Comparison of ENCODE assay signal across 10 cellular contexts in the genomic region with DNA sequence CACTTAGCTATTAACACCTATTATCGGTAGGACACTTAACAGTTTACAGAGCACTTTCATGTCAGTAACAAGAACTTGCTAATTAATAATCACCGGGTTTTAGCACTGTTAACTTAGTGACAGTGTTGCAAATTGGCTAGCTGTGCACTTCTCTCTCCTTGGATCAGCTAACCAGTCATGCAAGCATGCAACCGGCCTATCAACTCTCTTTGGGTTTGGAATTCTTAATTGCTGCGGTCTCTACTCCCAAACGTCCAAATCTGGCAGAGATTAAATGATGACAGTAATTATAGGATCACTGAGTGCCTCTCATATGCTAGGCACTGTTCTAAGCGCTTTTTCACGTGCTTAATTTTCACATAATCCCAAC. TPM values are rescaled to one million over a fixed set of nuclear protein-coding genes. Genes with fewer than 3 reads are reported as not detected.
DNase-seq lines count a peak whose midpoint lies in the region; ATAC-seq, FAIRE-seq and TF ChIP-seq lines count a peak whose summit lies in the region.
"Had no signal": no experiment of that assay in that cellular context is flagged by ENCODE, and none has a peak within 500 bp of the region (broad histone marks: within the 10 kb centered on the region; RNA-seq: fewer than 3 reads in every experiment).

No MANE protein-coding gene starts in this region.

- peak overlapping the region; percentile 87 for H3K4me2 ChIP-seq in fibroblast of lung (ENCODE audit: extremely low read depth, insufficient read depth, low read length)

- H3K27me3 ChIP-seq in SJSA1 (replicated peaks) (no peaks in the 10 kb centered on the region; the same call in 1 of the 2 replicates), fibroblast of lung (ENCODE audit: control insufficient read depth, insufficient read depth, low read length) (no peaks in the 10 kb centered on the region), skeletal muscle tissue (ENCODE audit: control insufficient read depth in 3 of 3, insufficient read depth in 3 of 3, low read length in 3 of 3) (no peaks in the 10 kb centered on the region), pancreas (no peaks in the 10 kb centered on the region)

- H3K27ac ChIP-seq in SJSA1 (no peak overlapping the region), fibroblast of lung (ENCODE audit: insufficient read depth, low read length) (peak overlapping the region; percentile 4), skeletal muscle tissue (ENCODE audit: low read depth, low read length) (peak overlapping the region; percentile 64), pancreas (peak overlapping the region in 2 of 4 donors; percentile 77 to 79)

- peaks cover 12% of the 10 kb centered on the region for H3K36me3 ChIP-seq in SJSA1
- H3K36me3 ChIP-seq in fibroblast of lung (ENCODE audit: control insufficient read depth, insufficient read depth, low read length): no peaks in the 10 kb centered on the region
- H3K36me3 ChIP-seq in skeletal muscle tissue (ENCODE audit: control insufficient read depth in 3 of 3, insufficient read depth in 3 of 3, low read length in 3 of 3): no peaks in the 10 kb centered on the region
- H3K36me3 ChIP-seq in pancreas: no peaks in the 10 kb centered on the region

- intact Hi-C loops in pancreas (cut with DNase I): no loop called here

- H3K79me2 ChIP-seq in fibroblast of lung (ENCODE audit: control insufficient read depth, insufficient read depth, low read length): peaks cover 51% of the 10 kb centered on the region

- TF ChIP-seq CTCF in fibroblast of lung (conservative IDR thresholded peaks at IDR 0.05 in 1 of 2, IDR thresholded peaks at IDR 0.05 in 1 of 2; ENCODE audit: low read depth in 1 of 2, low read length in 2 of 2) (no peak), pancreas (IDR thresholded peaks at IDR 0.05) (no peak)

- H3K9ac ChIP-seq in fibroblast of lung (ENCODE audit: insufficient read depth, low read length): no peak overlapping the region
- H3K9ac ChIP-seq in skeletal muscle tissue (ENCODE audit: low read depth in 1 of 3, low read length in 3 of 3): peak overlapping the region in 2 of 3 donors; percentile 81 to 89

- 11 to 12% methylated on average over 7 of the region's 7 CpGs for WGBS in pancreas, 2 donors

- no peak for ATAC-seq in pancreas

- H2AFZ ChIP-seq in fibroblast of lung (ENCODE audit: low read length): no peak overlapping the region

- DNase-seq in NCI-H1105 treated with DMSO at 0.1 percent for 48 hours (lab: John Stamatoyannopoulos, UW) (peak; percentile 29), NCI-H1105 (lab: John Stamatoyannopoulos, UW) (no peak), SJSA1 (ENCODE audit: low read depth in 1 of 2, low spot score in 2 of 2) (no peak), fibroblast of lung (ENCODE audit: low read depth in 2 of 2) (peak in 1 of 2 donors; percentile 24), pancreas (no peak), NCI-H446 treated with DMSO at 0.1 percent for 48 hours (lab: John Stamatoyannopoulos, UW) (no peak), anterior cingulate cortex (lab: John Stamatoyannopoulos, UW) (no peak)

- peaks cover 23% of the 10 kb centered on the region for H3K4me1 ChIP-seq in SJSA1 (replicated peaks)
- peaks cover 11% of the 10 kb centered on the region for H3K4me1 ChIP-seq in fibroblast of lung (ENCODE audit: control insufficient read depth, extremely low read depth, insufficient read depth, low read length)
- peaks cover 46 to 56% (median 55%) of the 10 kb centered on the region in 3 donors for H3K4me1 ChIP-seq in skeletal muscle tissue (ENCODE audit: control insufficient read depth in 3 of 3, insufficient read depth in 3 of 3, low read length in 3 of 3)
- H3K4me1 ChIP-seq in pancreas: peaks cover 0 to 13% (median 6%) of the 10 kb centered on the region in 3 donors

- no peaks in the 10 kb centered on the region for H4K20me1 ChIP-seq in fibroblast of lung (ENCODE audit: control insufficient read depth, extremely low read depth, insufficient read depth, low read length)

- FAIRE-seq in pancreas (lab: Jason Lieb, UNC): no peak
- FAIRE-seq: A204.1, endometrium had no signal

- H3K9me3 ChIP-seq in SJSA1 (replicated peaks) (peaks cover 7% of the 10 kb centered on the region; the same call in 1 of the 2 replicates), fibroblast of lung (ENCODE audit: control insufficient read depth, insufficient read depth, low read depth, low read length) (no peaks in the 10 kb centered on the region), skeletal muscle tissue (ENCODE audit: control insufficient read depth in 3 of 3, low read length in 3 of 3) (no peaks in the 10 kb centered on the region), pancreas (no peaks in the 10 kb centered on the region)

- peak overlapping the region; percentile 93 for H3K4me3 ChIP-seq in SJSA1
- H3K4me3 ChIP-seq in fibroblast of lung (replicated peaks in 1 of 4; ENCODE audit: control extremely low read depth in 1 of 4, insufficient read depth in 1 of 4, low read depth in 3 of 4, low read length in 4 of 4): peak overlapping the region; percentile 62 to 90 (median 80)
- H3K4me3 ChIP-seq in skeletal muscle tissue (ENCODE audit: low read length in 3 of 3): peak overlapping the region; percentile 82 to 87 (median 85)
- peak overlapping the region in 1 of 4 donors; percentile 94 for H3K4me3 ChIP-seq in pancreas

RNA-seq across cellular contexts. Expression of a gene that starts 1.2 kb away (rescaled TPM):
- 6.8 and 8.2 TPM in 2 replicates for total RNA-seq in SJSA1 (2014; rRNA removed; shearing (Covaris generic))
- total RNA-seq in fibroblast of lung: 8.2 and 10.9 TPM in 2 replicates
- polyA plus RNA-seq in fibroblast of lung: 11.3 and 16.2 TPM in 2 replicates
- 21.3 and 24.4 TPM in 2 replicates for polyA plus RNA-seq in fibroblast of lung (2012)
- polyA minus RNA-seq in fibroblast of lung (ENCODE audit: low replicate concordance): 22.6 and 23.3 TPM in 2 replicates
- 15.1 TPM for total RNA-seq in skeletal muscle tissue
- total RNA-seq in pancreas: 10 to 100 TPM; 14.8 to 21.1 (median 16.8) TPM
- 10 to 100 TPM; 15.2 to 18.2 TPM for polyA plus RNA-seq in pancreas

RNA-seq across cellular contexts. Expression of a gene that starts 25.4 kb away (rescaled TPM):
- total RNA-seq in SJSA1 (2014; rRNA removed; shearing (Covaris generic)): not detected in 2 replicates
- total RNA-seq in fibroblast of lung (not detected in 2 replicates), skeletal muscle tissue (under 0.01 TPM), pancreas (not detected)
- polyA plus RNA-seq in fibroblast of lung (0.10 TPM in 1 of 2 replicates, not detected in the other), pancreas (under 1 TPM in 1 of 2 donors, not detected in 1; 0.07 TPM)
- polyA plus RNA-seq in fibroblast of lung (2012): not detected in 2 replicates
- polyA minus RNA-seq in fibroblast of lung (ENCODE audit: low replicate concordance): not detected in 2 replicates

RNA-seq across cellular contexts. Expression of a gene that starts 25.7 kb away (rescaled TPM):
- total RNA-seq in SJSA1 (2014; rRNA removed; shearing (Covaris generic)): 1.2 and 3.0 TPM in 2 replicates
- total RNA-seq in fibroblast of lung (2.8 and 3.6 TPM in 2 replicates), skeletal muscle tissue (2.6 TPM), pancreas (1 to 10 TPM; 1.9 to 5.1 (median 3.3) TPM)
- polyA plus RNA-seq in fibroblast of lung (2.8 and 2.9 TPM in 2 replicates), pancreas (1 to 10 TPM; 6.5 to 7.4 TPM)
- 2.2 TPM in 2 replicates for polyA plus RNA-seq in fibroblast of lung (2012)
- polyA minus RNA-seq in fibroblast of lung (ENCODE audit: low replicate concordance): 1.3 and 3.0 TPM in 2 replicates
